Comparison of ENCODE assay signal across 13 cellular contexts in the genomic region with DNA sequence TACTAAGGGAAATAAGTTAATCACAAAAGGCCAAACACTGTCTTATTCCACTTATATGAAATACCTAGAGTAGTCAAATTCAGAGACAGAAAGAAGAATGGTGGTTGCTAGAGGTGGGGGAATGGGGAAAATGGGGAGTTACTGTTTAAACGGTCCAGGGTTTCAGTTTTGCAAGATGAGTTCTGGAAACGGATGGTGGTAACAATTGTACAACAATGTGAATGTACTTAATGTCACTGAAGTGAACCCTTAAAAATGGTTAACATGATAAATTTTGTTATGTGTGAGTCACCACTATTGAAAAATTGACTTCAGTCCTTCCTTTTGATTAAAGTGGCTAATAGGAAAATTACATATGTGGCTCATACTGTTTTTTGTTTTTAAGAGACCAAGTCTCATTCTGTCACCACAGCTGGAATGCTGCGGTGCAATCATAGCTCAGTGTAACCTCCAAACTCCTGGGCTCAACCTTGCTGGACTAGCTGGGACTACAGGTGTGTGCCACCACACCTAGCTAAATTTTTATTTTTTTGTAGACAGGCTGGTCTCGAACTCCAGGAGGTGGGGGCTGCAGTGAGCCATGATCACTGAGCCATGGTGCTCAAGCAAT. TPM values are rescaled to one million over a fixed set of nuclear protein-coding genes. Genes with fewer than 3 reads are reported as not detected.
A peak's percentile ranks its signal among the peaks of the same experiment; 100 is the strongest.
DNase-seq lines count a peak whose midpoint lies in the region; ATAC-seq and TF ChIP-seq lines count a peak whose summit lies in the region.
"Had no signal": no experiment of that assay in that cellular context is flagged by ENCODE, and none has a peak within 500 bp of the region (broad histone marks: within the 10 kb centered on the region; RNA-seq: fewer than 3 reads in every experiment).

No MANE protein-coding gene starts in this region.

- H3K27ac ChIP-seq in Karpas-422 (ENCODE audit: low read length) (peak overlapping the region; percentile 79), esophagus muscularis mucosa (replicated peaks in 1 of 4) (no peak overlapping the region)
- H3K27ac ChIP-seq: pancreas had no signal

- H3K36me3 Mint-ChIP-seq in activated naive CD4-positive, alpha-beta T cell treated with anti-CD3 and anti-CD28 coated beads, Interleukin-2, amount 50 U/mL, for 24 hours = no peaks in the 10 kb centered on the region

- no peak overlapping the region for H3K9ac ChIP-seq in Karpas-422 (ENCODE audit: low read length)

- H3K4me1 ChIP-seq in Karpas-422 (ENCODE audit: low read length) (peaks cover 91% of the 10 kb centered on the region), esophagus muscularis mucosa (peaks cover 29 to 76% (median 70%) of the 10 kb centered on the region in 4 donors)
- H3K4me1 ChIP-seq: BE2C had no signal

- DNase-seq in activated naive CD4-positive, alpha-beta T cell (lab: John Stamatoyannopoulos, UW) = no peak
- DNase-seq in Karpas-422 (no peak), islet precursor cell (no peak), esophagus muscularis mucosa (ENCODE audit: extremely low spot score) (no peak)
- DNase-seq in stimulated activated naive CD8-positive, alpha-beta T cell treated with anti-CD3 and anti-CD28 coated beads, Interleukin-15, amount 100 ng/mL, for 72 hours = no peak
- DNase-seq: BE2C, NCI-H1092, NCI-H510A treated with DMSO at 0.1 percent for 48 hours, pancreas had no signal

- no peak overlapping the region for H2AFZ ChIP-seq in Karpas-422 (ENCODE audit: low read length)

- no peak for TF ChIP-seq CTCF in esophagus muscularis mucosa (IDR thresholded peaks at IDR 0.05)

- WGBS in esophagus muscularis mucosa = 77% methylated on average over 4 of the region's 4 CpGs

- TF ChIP-seq POLR2A in esophagus muscularis mucosa (IDR thresholded peaks at IDR 0.05; ENCODE audit: low read depth) = no peak

- intact Hi-C loops in esophagus muscularis mucosa (cut with DNase I) = no loop called here

- peaks cover 83% of the 10 kb centered on the region for H3K4me1 Mint-ChIP-seq in activated naive CD4-positive, alpha-beta T cell treated with anti-CD3 and anti-CD28 coated beads, Interleukin-2, amount 50 U/mL, for 24 hours
- H3K4me1 Mint-ChIP-seq in stimulated activated naive CD8-positive, alpha-beta T cell treated with anti-CD3 and anti-CD28 coated beads, Interleukin-15, amount 100 ng/mL, for 72 hours = peaks cover 65% of the 10 kb centered on the region

- peaks cover 99% of the 10 kb centered on the region for H3K79me2 ChIP-seq in Karpas-422 (ENCODE audit: low read length)

- TF ChIP-seq EP300 in esophagus muscularis mucosa (IDR thresholded peaks at IDR 0.05) = no peak

- peaks cover 4% of the 10 kb centered on the region; the same call in 1 of the 2 replicates for H3K36me3 ChIP-seq in Karpas-422 (ENCODE audit: insufficient read depth, low read length)
- H3K36me3 ChIP-seq in esophagus muscularis mucosa = no peaks in the 10 kb centered on the region
- H3K36me3 ChIP-seq: pancreas had no signal

- H3K4me3 Mint-ChIP-seq in activated naive CD4-positive, alpha-beta T cell treated with anti-CD3 and anti-CD28 coated beads, Interleukin-2, amount 50 U/mL, for 24 hours = no peak overlapping the region
- peak overlapping the region; percentile 36 to 37 for H3K4me3 Mint-ChIP-seq in stimulated activated naive CD8-positive, alpha-beta T cell treated with anti-CD3 and anti-CD28 coated beads, Interleukin-15, amount 100 ng/mL, for 72 hours

- no peaks in the 10 kb centered on the region for H3K9me3 Mint-ChIP-seq in activated naive CD4-positive, alpha-beta T cell treated with anti-CD3 and anti-CD28 coated beads, Interleukin-2, amount 50 U/mL, for 24 hours
- no peaks in the 10 kb centered on the region for H3K9me3 Mint-ChIP-seq in stimulated activated naive CD8-positive, alpha-beta T cell treated with anti-CD3 and anti-CD28 coated beads, Interleukin-15, amount 100 ng/mL, for 72 hours

- H3K27me3 ChIP-seq in Karpas-422 (ENCODE audit: low read length) (no peaks in the 10 kb centered on the region), esophagus muscularis mucosa (no peaks in the 10 kb centered on the region)
- H3K27me3 ChIP-seq: BE2C, pancreas had no signal

- no peaks in the 10 kb centered on the region for H3K9me2 ChIP-seq in Karpas-422 (replicated peaks; ENCODE audit: insufficient read depth, low read length)

- H3K9me3 ChIP-seq in Karpas-422 (ENCODE audit: low read length) (no peaks in the 10 kb centered on the region), esophagus muscularis mucosa (no peaks in the 10 kb centered on the region)
- H3K9me3 ChIP-seq: BE2C, pancreas had no signal

- no peak overlapping the region for H3K4me3 ChIP-seq in Karpas-422 (ENCODE audit: low read length)
- H3K4me3 ChIP-seq in esophagus muscularis mucosa = no peak overlapping the region
- H3K4me3 ChIP-seq: lung, pancreas had no signal

- peak; percentile 39 for ATAC-seq in GM21619 (IDR thresholded peaks at IDR 0.05; ENCODE audit: unreplicated experiment)
- peak; percentile 75 for ATAC-seq in stimulated activated naive CD8-positive, alpha-beta T cell treated with anti-CD3 and anti-CD28 coated beads, Interleukin-15, amount 100 ng/mL, for 72 hours
- no peak for ATAC-seq in GM21737 (IDR thresholded peaks at IDR 0.05; ENCODE audit: unreplicated experiment)

- H4K20me1 ChIP-seq in Karpas-422 (ENCODE audit: insufficient read depth, low read depth, low read length) = peaks cover 30% of the 10 kb centered on the region

- H3K4me2 ChIP-seq in Karpas-422 (ENCODE audit: low read depth, low read length, poor library complexity, severe bottlenecking) = peak overlapping the region; percentile 72

- H3K27me3 Mint-ChIP-seq in activated naive CD4-positive, alpha-beta T cell treated with anti-CD3 and anti-CD28 coated beads, Interleukin-2, amount 50 U/mL, for 24 hours = no peaks in the 10 kb centered on the region
- H3K27me3 Mint-ChIP-seq in stimulated activated naive CD8-positive, alpha-beta T cell treated with anti-CD3 and anti-CD28 coated beads, Interleukin-15, amount 100 ng/mL, for 72 hours = no peaks in the 10 kb centered on the region

- H3K27ac Mint-ChIP-seq in activated naive CD4-positive, alpha-beta T cell treated with anti-CD3 and anti-CD28 coated beads, Interleukin-2, amount 50 U/mL, for 24 hours = peak overlapping the region; percentile 39
- peak overlapping the region; percentile 4 to 85 for H3K27ac Mint-ChIP-seq in stimulated activated naive CD8-positive, alpha-beta T cell treated with anti-CD3 and anti-CD28 coated beads, Interleukin-15, amount 100 ng/mL, for 72 hours

RNA-seq across cellular contexts. Expression of gene UBQLN1, which starts 8.7 kb away (rescaled TPM):
- 75.9 and 118 TPM in 2 replicates for total RNA-seq in Karpas-422 (2014; rRNA removed; shearing (Covaris generic); ENCODE audit: low replicate concordance)
- 100 to 1,000 TPM; 112 to 123 (median 119) TPM for total RNA-seq in esophagus muscularis mucosa
